1 cellular context compared by ENCODE assay signal in the genomic region with DNA sequence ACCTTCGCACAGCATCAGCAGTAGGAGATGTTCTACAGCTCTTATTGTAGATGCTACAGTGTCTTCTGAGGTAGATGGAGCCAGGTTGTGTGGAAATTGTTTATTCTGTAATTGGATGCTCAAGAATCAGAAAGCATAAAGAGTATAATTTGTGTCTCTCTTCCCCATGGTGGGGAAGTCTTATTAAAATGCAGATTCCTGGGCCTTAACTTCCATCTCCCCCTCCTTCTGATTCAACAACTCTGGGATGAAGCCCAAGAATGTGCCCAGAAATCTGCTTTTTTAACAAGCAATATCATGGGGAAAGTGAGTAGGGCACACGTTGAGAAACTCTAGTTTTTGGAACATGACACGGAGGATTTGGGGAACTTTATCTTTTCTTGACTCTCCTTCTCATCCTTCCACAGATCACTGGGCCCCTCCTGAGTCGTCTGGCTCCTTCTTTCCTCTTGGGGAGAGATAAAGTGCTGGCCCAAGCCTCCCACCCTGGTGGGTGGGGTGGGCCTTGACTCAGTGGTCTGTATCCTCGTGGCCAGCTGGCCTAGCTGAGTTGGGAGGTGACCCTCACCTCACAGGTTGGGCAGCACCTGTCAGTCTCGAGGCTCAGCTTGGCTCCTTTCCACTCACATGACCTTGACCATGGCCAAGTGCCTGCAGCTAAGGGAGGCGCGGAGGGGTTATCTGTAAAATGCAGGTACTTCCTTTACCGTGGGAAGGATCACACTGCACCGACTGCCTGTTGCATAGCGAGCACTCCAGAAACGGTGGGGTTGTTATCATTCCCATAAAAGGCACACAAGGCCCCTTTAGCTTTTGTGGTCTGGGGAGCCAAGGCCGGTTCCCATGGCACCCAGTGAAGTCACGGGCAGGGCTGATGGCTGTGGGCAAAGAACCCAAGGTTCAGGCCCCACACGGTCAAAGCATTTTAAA.
TF ChIP-seq lines count a peak whose summit lies in the region.

No MANE protein-coding gene starts in this region.

TF ChIP-seq in K562, 482 proteins besides CTCF, POLR2A, EP300 and RAD21 (continued from another document and continues in another):
- TF ChIP-seq, protein P1, sequence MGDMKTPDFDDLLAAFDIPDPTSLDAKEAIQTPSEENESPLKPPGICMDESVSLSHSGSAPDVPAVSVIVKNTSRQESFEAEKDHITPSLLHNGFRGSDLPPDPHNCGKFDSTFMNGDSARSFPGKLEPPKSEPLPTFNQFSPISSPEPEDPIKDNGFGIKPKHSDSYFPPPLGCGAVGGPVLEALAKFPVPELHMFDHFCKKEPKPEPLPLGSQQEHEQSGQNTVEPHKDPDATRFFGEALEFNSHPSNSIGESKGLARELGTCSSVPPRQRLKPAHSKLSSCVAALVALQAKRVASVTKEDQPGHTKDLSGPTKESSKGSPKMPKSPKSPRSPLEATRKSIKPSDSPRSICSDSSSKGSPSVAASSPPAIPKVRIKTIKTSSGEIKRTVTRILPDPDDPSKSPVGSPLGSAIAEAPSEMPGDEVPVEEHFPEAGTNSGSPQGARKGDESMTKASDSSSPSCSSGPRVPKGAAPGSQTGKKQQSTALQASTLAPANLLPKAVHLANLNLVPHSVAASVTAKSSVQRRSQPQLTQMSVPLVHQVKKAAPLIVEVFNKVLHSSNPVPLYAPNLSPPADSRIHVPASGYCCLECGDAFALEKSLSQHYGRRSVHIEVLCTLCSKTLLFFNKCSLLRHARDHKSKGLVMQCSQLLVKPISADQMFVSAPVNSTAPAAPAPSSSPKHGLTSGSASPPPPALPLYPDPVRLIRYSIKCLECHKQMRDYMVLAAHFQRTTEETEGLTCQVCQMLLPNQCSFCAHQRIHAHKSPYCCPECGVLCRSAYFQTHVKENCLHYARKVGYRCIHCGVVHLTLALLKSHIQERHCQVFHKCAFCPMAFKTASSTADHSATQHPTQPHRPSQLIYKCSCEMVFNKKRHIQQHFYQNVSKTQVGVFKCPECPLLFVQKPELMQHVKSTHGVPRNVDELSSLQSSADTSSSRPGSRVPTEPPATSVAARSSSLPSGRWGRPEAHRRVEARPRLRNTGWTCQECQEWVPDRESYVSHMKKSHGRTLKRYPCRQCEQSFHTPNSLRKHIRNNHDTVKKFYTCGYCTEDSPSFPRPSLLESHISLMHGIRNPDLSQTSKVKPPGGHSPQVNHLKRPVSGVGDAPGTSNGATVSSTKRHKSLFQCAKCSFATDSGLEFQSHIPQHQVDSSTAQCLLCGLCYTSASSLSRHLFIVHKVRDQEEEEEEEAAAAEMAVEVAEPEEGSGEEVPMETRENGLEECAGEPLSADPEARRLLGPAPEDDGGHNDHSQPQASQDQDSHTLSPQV (IDR thresholded peaks at IDR 0.05) = peak; percentile 86; the same call in 1 of the 2 replicates
- TF ChIP-seq ZNF395 (CRISPR knock-in tag; IDR thresholded peaks at IDR 0.05) (peak; percentile 84), NFIC (IDR thresholded peaks at IDR 0.05) (peak; percentile 94), HDGF (IDR thresholded peaks at IDR 0.05) (0 out of 2 replicates have a peak, but pooled peaks have one; percentile 11), CREB3L1 (IDR thresholded peaks at IDR 0.05; ENCODE audit: borderline replicate concordance, low read depth) (no peak; the same call in 1 of the 2 replicates), PHB2 (IDR thresholded peaks at IDR 0.05; ENCODE audit: low read depth) (no peak; the same call in 1 of the 2 replicates), MECOM (CRISPR knock-in tag; IDR thresholded peaks at IDR 0.05) (peak; percentile 60; the same call in 1 of the 2 replicates), ZNF318 (IDR thresholded peaks at IDR 0.05; ENCODE audit: borderline replicate concordance in 1 of 2, low read depth in 1 of 2) (no peak), TBL1XR1 (IDR thresholded peaks at IDR 0.05; ENCODE audit: low read length in 2 of 2) (peak; percentile 77 to 92; a peak in 3 of 4 replicates), ZBTB12 (CRISPR knock-in tag; IDR thresholded peaks at IDR 0.05) (no peak), HMGN3 (IDR thresholded peaks at IDR 0.05; ENCODE audit: borderline replicate concordance, extremely low read depth, insufficient read length, low read depth, low read length) (peak; percentile 36), MTA1 (IDR thresholded peaks at IDR 0.05; ENCODE audit: borderline replicate concordance) (peak; percentile 75), HDAC2 (IDR thresholded peaks at IDR 0.05) (peak; percentile 95), ARNT (IDR thresholded peaks at IDR 0.05) (peak; percentile 37 to 45; a peak in 2 of 4 replicates), NRF1 (conservative IDR thresholded peaks at IDR 0.05 in 1 of 2, IDR thresholded peaks at IDR 0.05 in 1 of 2) (peak; percentile 14 to 19; a peak in 1 of 4 replicates), ELK3 (CRISPR knock-in tag; IDR thresholded peaks at IDR 0.05) (no peak), RNF2 (IDR thresholded peaks at IDR 0.05) (peak; percentile 89), RBBP5 (IDR thresholded peaks at IDR 0.05; ENCODE audit: borderline replicate concordance, insufficient read depth, low read length, poor library complexity, severe bottlenecking) (peak; percentile 52), HEY1 (CRISPR knock-in tag; IDR thresholded peaks at IDR 0.05; ENCODE audit: borderline replicate concordance) (no peak)
- TF ChIP-seq, protein P2, sequence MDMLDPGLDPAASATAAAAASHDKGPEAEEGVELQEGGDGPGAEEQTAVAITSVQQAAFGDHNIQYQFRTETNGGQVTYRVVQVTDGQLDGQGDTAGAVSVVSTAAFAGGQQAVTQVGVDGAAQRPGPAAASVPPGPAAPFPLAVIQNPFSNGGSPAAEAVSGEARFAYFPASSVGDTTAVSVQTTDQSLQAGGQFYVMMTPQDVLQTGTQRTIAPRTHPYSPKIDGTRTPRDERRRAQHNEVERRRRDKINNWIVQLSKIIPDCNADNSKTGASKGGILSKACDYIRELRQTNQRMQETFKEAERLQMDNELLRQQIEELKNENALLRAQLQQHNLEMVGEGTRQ (CRISPR knock-in tag; IDR thresholded peaks at IDR 0.05) = peak; percentile 64; the same call in 1 of the 2 replicates
- TF ChIP-seq, protein P3, sequence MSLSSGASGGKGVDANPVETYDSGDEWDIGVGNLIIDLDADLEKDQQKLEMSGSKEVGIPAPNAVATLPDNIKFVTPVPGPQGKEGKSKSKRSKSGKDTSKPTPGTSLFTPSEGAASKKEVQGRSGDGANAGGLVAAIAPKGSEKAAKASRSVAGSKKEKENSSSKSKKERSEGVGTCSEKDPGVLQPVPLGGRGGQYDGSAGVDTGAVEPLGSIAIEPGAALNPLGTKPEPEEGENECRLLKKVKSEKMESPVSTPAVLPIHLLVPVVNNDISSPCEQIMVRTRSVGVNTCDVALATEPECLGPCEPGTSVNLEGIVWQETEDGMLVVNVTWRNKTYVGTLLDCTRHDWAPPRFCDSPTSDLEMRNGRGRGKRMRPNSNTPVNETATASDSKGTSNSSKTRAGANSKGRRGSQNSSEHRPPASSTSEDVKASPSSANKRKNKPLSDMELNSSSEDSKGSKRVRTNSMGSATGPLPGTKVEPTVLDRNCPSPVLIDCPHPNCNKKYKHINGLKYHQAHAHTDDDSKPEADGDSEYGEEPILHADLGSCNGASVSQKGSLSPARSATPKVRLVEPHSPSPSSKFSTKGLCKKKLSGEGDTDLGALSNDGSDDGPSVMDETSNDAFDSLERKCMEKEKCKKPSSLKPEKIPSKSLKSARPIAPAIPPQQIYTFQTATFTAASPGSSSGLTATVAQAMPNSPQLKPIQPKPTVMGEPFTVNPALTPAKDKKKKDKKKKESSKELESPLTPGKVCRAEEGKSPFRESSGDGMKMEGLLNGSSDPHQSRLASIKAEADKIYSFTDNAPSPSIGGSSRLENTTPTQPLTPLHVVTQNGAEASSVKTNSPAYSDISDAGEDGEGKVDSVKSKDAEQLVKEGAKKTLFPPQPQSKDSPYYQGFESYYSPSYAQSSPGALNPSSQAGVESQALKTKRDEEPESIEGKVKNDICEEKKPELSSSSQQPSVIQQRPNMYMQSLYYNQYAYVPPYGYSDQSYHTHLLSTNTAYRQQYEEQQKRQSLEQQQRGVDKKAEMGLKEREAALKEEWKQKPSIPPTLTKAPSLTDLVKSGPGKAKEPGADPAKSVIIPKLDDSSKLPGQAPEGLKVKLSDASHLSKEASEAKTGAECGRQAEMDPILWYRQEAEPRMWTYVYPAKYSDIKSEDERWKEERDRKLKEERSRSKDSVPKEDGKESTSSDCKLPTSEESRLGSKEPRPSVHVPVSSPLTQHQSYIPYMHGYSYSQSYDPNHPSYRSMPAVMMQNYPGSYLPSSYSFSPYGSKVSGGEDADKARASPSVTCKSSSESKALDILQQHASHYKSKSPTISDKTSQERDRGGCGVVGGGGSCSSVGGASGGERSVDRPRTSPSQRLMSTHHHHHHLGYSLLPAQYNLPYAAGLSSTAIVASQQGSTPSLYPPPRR (CRISPR knock-in tag; IDR thresholded peaks at IDR 0.05; ENCODE audit: borderline replicate concordance) = peak; percentile 87; the same call in 1 of the 2 replicates
